ENCODE assay signal across 16 cellular contexts in the genomic region with DNA sequence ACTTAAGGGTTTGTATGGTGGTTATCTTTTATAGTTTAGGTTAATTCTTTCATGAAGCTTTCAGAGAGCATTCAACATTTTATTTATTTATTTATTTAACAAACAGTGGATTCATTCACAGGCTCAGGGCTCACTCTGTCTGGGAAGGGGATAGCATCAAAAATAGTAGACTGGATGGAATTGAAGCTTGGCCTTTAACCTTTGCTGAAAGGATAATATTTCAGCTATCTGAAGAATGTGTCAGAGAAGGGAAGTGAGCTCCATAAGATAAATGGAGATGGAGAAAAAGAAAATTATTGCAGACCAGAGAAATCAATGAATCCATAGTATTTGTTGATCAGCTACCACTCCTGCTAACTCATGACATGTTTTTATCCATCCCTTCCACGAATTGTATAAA.
DNase-seq lines count a peak whose midpoint lies in the region; ATAC-seq and TF ChIP-seq lines count a peak whose summit lies in the region.
"Had no signal": no experiment of that assay in that cellular context is flagged by ENCODE, and none has a peak within 500 bp of the region (broad histone marks: within the 10 kb centered on the region; RNA-seq: fewer than 3 reads in every experiment).

No MANE protein-coding gene starts in this region.

- H3K27me3 Mint-ChIP-seq in endodermal cell (ENCODE audit: insufficient read depth): no peaks in the 10 kb centered on the region
- H3K27me3 Mint-ChIP-seq: CD4-positive, alpha-beta T cell had no signal

- no peak overlapping the region for H3K4me3 Mint-ChIP-seq in endodermal cell
- H3K4me3 Mint-ChIP-seq: B cell; CD4-positive, alpha-beta T cell had no signal

- BruUV-seq in PC-3 (replicated peaks; lab: Mats Ljungman, UMichigan): no TSS peak

- DNase-seq in LHCN-M2 (ENCODE audit: low read depth) (peak; percentile 24), brain microvascular endothelial cell (peak; percentile 9), endodermal cell (no peak), GM19240 (ENCODE audit: insufficient read length, low spot score) (no peak), PC-3 (no peak)
- no peak for DNase-seq in NK-92 treated with Interleukin-12 subunit alpha and Interleukin-12 subunit beta, amount 100 ng/mL, for 24 hours (lab: John Stamatoyannopoulos, UW)
- DNase-seq: C1 segment of cervical spinal cord; CD4-positive, alpha-beta T cell; COR-L47; DMS153; DMS79 treated with DMSO at 0.1 percent for 48 hours; GDM1; GM23248; IMR-90 had no signal

- no peak overlapping the region for H3K4me2 ChIP-seq in PC-3 (ENCODE audit: low read length)

- H3K9me3 ChIP-seq in endodermal cell (ENCODE audit: control insufficient read depth, low read length) (no peaks in the 10 kb centered on the region), mesodermal cell (ENCODE audit: control insufficient read depth, low read length) (no peaks in the 10 kb centered on the region), PC-3 (ENCODE audit: low read length) (no peaks in the 10 kb centered on the region)

- H3K27ac Mint-ChIP-seq in endodermal cell: no peak overlapping the region
- H3K27ac Mint-ChIP-seq: B cell; CD4-positive, alpha-beta T cell had no signal

- H3K4me1 Mint-ChIP-seq in endodermal cell: no peaks in the 10 kb centered on the region

- no peaks in the 10 kb centered on the region for H3F3A ChIP-seq in PC-3 (ENCODE audit: low read length, unreplicated experiment)

- no peak overlapping the region for H2AFZ ChIP-seq in PC-3 (ENCODE audit: low read length)
- H2AFZ ChIP-seq: GM23248 had no signal

- no peaks in the 10 kb centered on the region for H4K20me1 ChIP-seq in PC-3 (ENCODE audit: low read length)

- H3K36me3 ChIP-seq in brain microvascular endothelial cell (replicated peaks) (no peaks in the 10 kb centered on the region), endodermal cell (ENCODE audit: control insufficient read depth, insufficient read depth, low read length) (no peaks in the 10 kb centered on the region), mesodermal cell (ENCODE audit: control insufficient read depth, insufficient read depth, low read length) (no peaks in the 10 kb centered on the region), PC-3 (ENCODE audit: low read depth, low read length) (no peaks in the 10 kb centered on the region)

- WGBS in endodermal cell (ENCODE audit: insufficient coverage in 1 of 2, insufficient read length in 1 of 2), 2 experiments: 71 to 78% methylated on average over 1 of the region's 1 CpG
- WGBS in mesodermal cell (ENCODE audit: insufficient coverage in 2 of 2), 2 experiments: 100% methylated on average over 1 of the region's 1 CpG; no CpG with 5 or more reads in 1 of the 2 experiments

- in situ Hi-C loops in brain microvascular endothelial cell (cut with HindIII; ENCODE audit: low pct_ligation_motif_present, low sequenced_read_pairs): no loop called here

- H3K9ac ChIP-seq in endodermal cell (ENCODE audit: extremely low read depth, low read length, poor library complexity, severe bottlenecking): no peak overlapping the region
- no peak overlapping the region for H3K9ac ChIP-seq in PC-3 (ENCODE audit: low read length)
- H3K9ac ChIP-seq: GM23248 had no signal

- intact Hi-C loops in PC-3 (cut with micrococcal nuclease): no loop called here

- POLR2A ChIA-PET in PC-3 (lab: Charles Lee; ENCODE audit: unreplicated experiment): no interaction called here

- no peak for ATAC-seq in PC-3

- no peaks in the 10 kb centered on the region for H3K9me3 Mint-ChIP-seq in endodermal cell
- H3K9me3 Mint-ChIP-seq: CD4-positive, alpha-beta T cell had no signal

- H3K27me3 ChIP-seq in brain microvascular endothelial cell (replicated peaks) (no peaks in the 10 kb centered on the region), endodermal cell (ENCODE audit: control insufficient read depth, insufficient read depth, low read length, poor library complexity, severe bottlenecking) (no peaks in the 10 kb centered on the region), PC-3 (ENCODE audit: low read length) (no peaks in the 10 kb centered on the region)

- H3K4me3 ChIP-seq in brain microvascular endothelial cell (ENCODE audit: low read depth, low read length) (no peak overlapping the region), endodermal cell (ENCODE audit: low read length) (no peak overlapping the region), mesodermal cell (ENCODE audit: extremely low read depth, insufficient read depth, low read length, poor library complexity, severe bottlenecking) (no peak overlapping the region), PC-3 (ENCODE audit: low read length) (no peak overlapping the region)
- H3K4me3 ChIP-seq: GM23248 had no signal

- no peaks in the 10 kb centered on the region for H3K36me3 Mint-ChIP-seq in endodermal cell (ENCODE audit: low read depth)

- TF ChIP-seq CTCF in brain microvascular endothelial cell (IDR thresholded peaks at IDR 0.05; ENCODE audit: low read depth, low read length, missing control alignments) (no peak), endodermal cell (conservative IDR thresholded peaks at IDR 0.05) (no peak), PC-3 (conservative IDR thresholded peaks at IDR 0.05; ENCODE audit: low read depth, low read length) (no peak)

- CTCF ChIA-PET in PC-3 (lab: Charles Lee): no interaction called here

- no peaks in the 10 kb centered on the region for H3K9me2 ChIP-seq in PC-3 (replicated peaks; ENCODE audit: low read length)

- H3K4me1 ChIP-seq in endodermal cell (ENCODE audit: control insufficient read depth, insufficient read depth, low read length) (no peaks in the 10 kb centered on the region), mesodermal cell (ENCODE audit: control insufficient read depth, insufficient read depth, low read length, poor library complexity, severe bottlenecking) (no peaks in the 10 kb centered on the region), PC-3 (ENCODE audit: insufficient read depth, low read length) (no peaks in the 10 kb centered on the region)

- H3K79me2 ChIP-seq in PC-3 (ENCODE audit: low read length): no peaks in the 10 kb centered on the region

- H3K27ac ChIP-seq in brain microvascular endothelial cell (no peak overlapping the region), endodermal cell (ENCODE audit: low read depth, low read length) (peak overlapping the region; percentile 2), mesodermal cell (ENCODE audit: low read depth, low read length, severe bottlenecking) (peak overlapping the region; percentile 6), PC-3 (ENCODE audit: low read length) (no peak overlapping the region)
- H3K27ac ChIP-seq: GM23248 had no signal

Comparison
In these comparisons a context has a peak if more than half of its experiments do, and no peak if none do; other contexts are left out.
1. DNase-seq: peak in LHCN-M2 (single experiment) and brain microvascular endothelial cell (single experiment); none in endodermal cell (single experiment), GM19240 (single experiment), PC-3 (single experiment) and NK-92 treated with Interleukin-12 subunit alpha and Interleukin-12 subunit beta, amount 100 ng/mL, for 24 hours (single experiment).
2. H3K27ac ChIP-seq: peak in endodermal cell (single experiment) and mesodermal cell (single experiment); none in brain microvascular endothelial cell (single experiment) and PC-3 (single experiment).